In genomic region chr20:47370850-47371782, GRCh38 we compare ENCODE assay signal across 19 cellular contexts. TPM values are rescaled to one million over a fixed set of nuclear protein-coding genes. Genes with fewer than 3 reads are reported as not detected.
DNase-seq lines count a peak whose midpoint lies in the region; ATAC-seq and TF ChIP-seq lines count a peak whose summit lies in the region.
"Had no signal": no experiment of that assay in that cellular context is flagged by ENCODE, and none has a peak within 500 bp of the region (broad histone marks: within the 10 kb centered on the region; RNA-seq: fewer than 3 reads in every experiment).

No MANE protein-coding gene starts in this region.

- no peaks in the 10 kb centered on the region for H4K20me1 ChIP-seq in H9 (ENCODE audit: control insufficient read depth, insufficient read depth, insufficient read length)
- no peaks in the 10 kb centered on the region for H4K20me1 ChIP-seq in PC-3 (ENCODE audit: low read length)

- no peak overlapping the region for H4K5ac ChIP-seq in H9 (ENCODE audit: insufficient read length, low read depth, low read length)

- H3F3A ChIP-seq in PC-3 (ENCODE audit: low read length, unreplicated experiment) = no peaks in the 10 kb centered on the region

- H3K23me2 ChIP-seq in H9 (ENCODE audit: insufficient read length, low read depth, low read length, poor library complexity, severe bottlenecking) = peaks cover 3% of the 10 kb centered on the region

- no peaks in the 10 kb centered on the region; a peak in 1 of 5 replicates for H3K9me3 Mint-ChIP-seq in H9
- H3K9me3 Mint-ChIP-seq in nephron progenitor cell = no peaks in the 10 kb centered on the region
- H3K9me3 Mint-ChIP-seq: activated naive CD8-positive, alpha-beta T cell treated with anti-CD3 and anti-CD28 coated beads, Interleukin-2, amount 50 U/mL, for 24 hours; activated T-helper 1 cell treated with anti-CD3 and anti-CD28 coated beads, Interleukin-12 subunit alpha, Interleukin-12 subunit beta, Interleukin-2, Interleukin-4 antibody, amounts not matched to agents 30 ng/mL and 10 ng/mL and 1 ng/mL, durations not matched to agents 14 hours and 24 hours and 36 hours; dendritic cell treated with granulocyte-macrophage colony-stimulating factor and Interleukin-4, amounts not matched to agents 40 ng/mL and 50 ng/mL, for 4 days; naive B cell had no signal

- H2BK5ac ChIP-seq in H9 (ENCODE audit: insufficient read length, low read length) = no peak overlapping the region

- H2BK12ac ChIP-seq in H9 (ENCODE audit: insufficient read length, low read depth, low read length) = peak overlapping the region; percentile 41

- no peak overlapping the region for H2AK5ac ChIP-seq in H9 (ENCODE audit: insufficient read length, low read length)

- H3K4me1 ChIP-seq in H9 (ENCODE audit: insufficient read depth, low read length) (peaks cover 13% of the 10 kb centered on the region), PC-3 (ENCODE audit: insufficient read depth, low read length) (peaks cover 11% of the 10 kb centered on the region), foreskin keratinocyte (peaks cover 9% of the 10 kb centered on the region)
- H3K4me1 ChIP-seq: breast epithelium had no signal

- no peak overlapping the region for H3K23ac ChIP-seq in H9 (ENCODE audit: insufficient read length, low read depth, low read length)

- H4K91ac ChIP-seq in H9 (ENCODE audit: insufficient read length, low read depth, low read length) = peak overlapping the region; percentile 19

- H2BK120ac ChIP-seq in H9 (ENCODE audit: low read depth, low read length, poor library complexity, severe bottlenecking) = no peak overlapping the region

- no peak overlapping the region for H2BK15ac ChIP-seq in H9 (ENCODE audit: low read depth, low read length)

- no peak overlapping the region for H3K4ac ChIP-seq in H9 (ENCODE audit: low read depth, low read length)

- no peak overlapping the region for H4K8ac ChIP-seq in H9 (replicated peaks; ENCODE audit: insufficient read length, low read depth, low read length)

- POLR2A ChIA-PET in PC-3 (lab: Charles Lee; ENCODE audit: unreplicated experiment) = interaction anchor here (0.7 kb wide), 1 partner anchor 223 kb away, joined by 5 read pairs; no protein-coding TSS in a partner anchor

- H3K9me3 ChIP-seq in H9 (ENCODE audit: control insufficient read depth, low read depth, low read length) = no peaks in the 10 kb centered on the region
- no peaks in the 10 kb centered on the region for H3K9me3 ChIP-seq in PC-3 (ENCODE audit: low read length)
- H3K9me3 ChIP-seq: breast epithelium, sigmoid colon, transverse colon had no signal

- peak overlapping the region; percentile 62; the same call in 1 of the 2 replicates for H3K14ac ChIP-seq in H9 (ENCODE audit: insufficient read depth, low read length)

- H3K27me3 ChIP-seq in H9 (ENCODE audit: insufficient read depth, low read length) = no peaks in the 10 kb centered on the region
- no peaks in the 10 kb centered on the region for H3K27me3 ChIP-seq in PC-3 (ENCODE audit: low read length)
- no peaks in the 10 kb centered on the region for H3K27me3 ChIP-seq in foreskin keratinocyte
- H3K27me3 ChIP-seq: breast epithelium, sigmoid colon, transverse colon had no signal

- no peak overlapping the region for H3K56ac ChIP-seq in H9 (ENCODE audit: insufficient read length, low read depth, low read length)

- H2AFZ ChIP-seq in H9 (ENCODE audit: low read length) (no peak overlapping the region), PC-3 (ENCODE audit: low read length) (0 out of 2 replicates have a peak overlapping the region, but pooled peaks have one; percentile 40)

- no peaks in the 10 kb centered on the region for H3K36me3 ChIP-seq in PC-3 (ENCODE audit: low read depth, low read length)
- H3K36me3 ChIP-seq: breast epithelium, sigmoid colon, transverse colon had no signal

- H3K27me3 Mint-ChIP-seq in H9 (ENCODE audit: low read depth) (no peaks in the 10 kb centered on the region), nephron progenitor cell (ENCODE audit: low read depth, poor library complexity) (peaks cover 3% of the 10 kb centered on the region)
- H3K27me3 Mint-ChIP-seq: activated naive CD8-positive, alpha-beta T cell treated with anti-CD3 and anti-CD28 coated beads, Interleukin-2, amount 50 U/mL, for 24 hours; naive B cell had no signal

- peak overlapping the region in 1 of 2 experiments; percentile 26; a peak in 1 of 5 replicates for H3K4me3 Mint-ChIP-seq in H9
- H3K4me3 Mint-ChIP-seq in nephron progenitor cell = no peak overlapping the region
- H3K4me3 Mint-ChIP-seq: activated naive CD8-positive, alpha-beta T cell treated with anti-CD3 and anti-CD28 coated beads, Interleukin-2, amount 50 U/mL, for 24 hours; activated T-helper 1 cell treated with anti-CD3 and anti-CD28 coated beads, Interleukin-12 subunit alpha, Interleukin-12 subunit beta, Interleukin-2, Interleukin-4 antibody, amounts not matched to agents 30 ng/mL and 10 ng/mL and 1 ng/mL, durations not matched to agents 14 hours and 24 hours and 36 hours; dendritic cell treated with granulocyte-macrophage colony-stimulating factor and Interleukin-4, amounts not matched to agents 40 ng/mL and 50 ng/mL, for 4 days; naive B cell had no signal

- H3K36me3 Mint-ChIP-seq in H9 (ENCODE audit: insufficient read depth in 1 of 3, low read depth in 3 of 3) (peaks cover 10 to 15% (median 14%) of the 10 kb centered on the region in 3 experiments), nephron progenitor cell (ENCODE audit: low read depth) (no peaks in the 10 kb centered on the region)
- H3K36me3 Mint-ChIP-seq: naive B cell had no signal

- no peak for TF ChIP-seq CTCF in H9 (conservative IDR thresholded peaks at IDR 0.05)
- TF ChIP-seq CTCF in PC-3 (conservative IDR thresholded peaks at IDR 0.05; ENCODE audit: low read depth, low read length) = no peak
- no peak for TF ChIP-seq CTCF in foreskin keratinocyte (conservative IDR thresholded peaks at IDR 0.05)
- TF ChIP-seq CTCF in nephron progenitor cell (IDR thresholded peaks at IDR 0.05) = no peak

- H3K27ac Mint-ChIP-seq in H9 = peak overlapping the region; percentile 82 to 97 (median 93); a peak in 6 of 7 replicates
- H3K27ac Mint-ChIP-seq in nephron progenitor cell = peak overlapping the region; percentile 68
- H3K27ac Mint-ChIP-seq: activated naive CD8-positive, alpha-beta T cell treated with anti-CD3 and anti-CD28 coated beads, Interleukin-2, amount 50 U/mL, for 24 hours; activated T-helper 1 cell treated with anti-CD3 and anti-CD28 coated beads, Interleukin-12 subunit alpha, Interleukin-12 subunit beta, Interleukin-2, Interleukin-4 antibody, amounts not matched to agents 30 ng/mL and 10 ng/mL and 1 ng/mL, durations not matched to agents 14 hours and 24 hours and 36 hours; dendritic cell treated with granulocyte-macrophage colony-stimulating factor and Interleukin-4, amounts not matched to agents 40 ng/mL and 50 ng/mL, for 4 days had no signal

- intact Hi-C loops in PC-3 (cut with micrococcal nuclease) = no loop called here

- H3K79me2 ChIP-seq in H9 (ENCODE audit: insufficient read depth, low read length) (peaks cover 25% of the 10 kb centered on the region; the same call in 1 of the 2 replicates), PC-3 (ENCODE audit: low read length) (no peaks in the 10 kb centered on the region)

- H3K4me1 Mint-ChIP-seq in H9 (peaks cover 46 to 52% of the 10 kb centered on the region in 2 experiments), nephron progenitor cell (peaks cover 27% of the 10 kb centered on the region)
- H3K4me1 Mint-ChIP-seq: activated naive CD8-positive, alpha-beta T cell treated with anti-CD3 and anti-CD28 coated beads, Interleukin-2, amount 50 U/mL, for 24 hours had no signal

- peak overlapping the region; percentile 45 for H3K18ac ChIP-seq in H9 (ENCODE audit: insufficient read length, low read depth, low read length)

- ATAC-seq in PC-3 (peak; percentile 58; the same call in 1 of the 2 replicates), foreskin keratinocyte (peak; percentile 62), GM19452 (IDR thresholded peaks at IDR 0.05; ENCODE audit: unreplicated experiment) (no peak), HG03354 (IDR thresholded peaks at IDR 0.05; ENCODE audit: poor library complexity, severe bottlenecking, unreplicated experiment) (no peak)
- ATAC-seq: activated naive CD8-positive, alpha-beta T cell treated with anti-CD3 and anti-CD28 coated beads, Interleukin-2, amount 50 U/mL, for 24 hours had no signal

- no peak overlapping the region for H3K9ac ChIP-seq in H9 (ENCODE audit: extremely low read depth, insufficient read length, low read length)
- H3K9ac ChIP-seq in PC-3 (ENCODE audit: low read length) = no peak overlapping the region

- H3K4me2 ChIP-seq in H9 (ENCODE audit: insufficient read depth, insufficient read length, low read length) (no peak overlapping the region), PC-3 (ENCODE audit: low read length) (no peak overlapping the region)

- no CpG with 5 or more reads among the region's 15 CpGs for WGBS in H9 (ENCODE audit: extremely low coverage, insufficient read length, low lambda C conversion rate)

- DNase-seq in H9 = peak; percentile 68
- peak; percentile 26 for DNase-seq in PC-3
- no peak for DNase-seq in foreskin keratinocyte
- DNase-seq in nephron progenitor cell = no peak
- no peak for DNase-seq in DMS153 treated with DMSO at 0.1 percent for 48 hours (lab: John Stamatoyannopoulos, UW; ENCODE audit: unreplicated experiment)
- no peak for DNase-seq in mucosa of gallbladder (ENCODE audit: low spot score)
- DNase-seq: activated naive CD8-positive, alpha-beta T cell treated with anti-CD3 and anti-CD28 coated beads, Interleukin-2, amount 50 U/mL, for 24 hours; naive B cell; NCI-H187; RPMI8226; sigmoid colon; stimulated activated CD4-positive, alpha-beta T cell treated with anti-CD3 and anti-CD28 coated beads, Interleukin-1b, Interleukin-23, amount 100 ng/mL, for 48 hours; stimulated activated naive CD4-positive, alpha-beta T cell treated with Interleukin-2 at 50 U/mL for 16 hours; transverse colon had no signal

- CTCF ChIA-PET in PC-3 (lab: Charles Lee) = no interaction called here

- H3K4me3 ChIP-seq in PC-3 (ENCODE audit: low read length) = no peak overlapping the region
- H3K4me3 ChIP-seq: breast epithelium, sigmoid colon, transverse colon had no signal

- H3K9me2 ChIP-seq in PC-3 (replicated peaks; ENCODE audit: low read length) = no peaks in the 10 kb centered on the region

- BruUV-seq in PC-3 (replicated peaks; lab: Mats Ljungman, UMichigan) = no TSS peak

- H3T11ph ChIP-seq in H9 (ENCODE audit: low read length) = no peak overlapping the region

- H3K79me1 ChIP-seq in H9 (ENCODE audit: insufficient read depth, low read depth, low read length, poor library complexity, severe bottlenecking) = no peaks in the 10 kb centered on the region

- H3K27ac ChIP-seq in H9 (ENCODE audit: insufficient read length, low read depth, low read length) = no peak overlapping the region
- no peak overlapping the region for H3K27ac ChIP-seq in PC-3 (ENCODE audit: low read length)
- no peak overlapping the region for H3K27ac ChIP-seq in foreskin keratinocyte
- H3K27ac ChIP-seq: breast epithelium, sigmoid colon, transverse colon had no signal

- H2BK20ac ChIP-seq in H9 (ENCODE audit: low read depth, low read length, poor library complexity, severe bottlenecking) = no peak overlapping the region

RNA-seq across cellular contexts. Expression of gene ZMYND8, which starts 14.6 kb away (rescaled TPM):
- total RNA-seq in H9 (2021) = 158 and 162 TPM in 2 replicates
- 11.6 and 12.8 TPM in 2 replicates for total RNA-seq in PC-3 (2014; rRNA removed)
- total RNA-seq in foreskin keratinocyte = 29.7 and 31.1 TPM in 2 replicates
- polyA plus RNA-seq in foreskin keratinocyte = 7.9 and 9.1 TPM in 2 replicates
- 55.2 TPM for total RNA-seq in mucosa of gallbladder

Comparison
In these comparisons a context has a peak if more than half of its experiments do, and no peak if none do; other contexts are left out.
1. DNase-seq: peak in H9 (single experiment) and PC-3 (single experiment); none in foreskin keratinocyte (0 of 2), nephron progenitor cell (single experiment), DMS153 treated with DMSO at 0.1 percent for 48 hours (single experiment) and mucosa of gallbladder (single experiment).
2. ATAC-seq: peak in PC-3 (single experiment) and foreskin keratinocyte (single experiment); none in GM19452 (single experiment) and HG03354 (single experiment).